Comparison of ENCODE assay signal across 25 cellular contexts in genomic region chr12:104355630-104356029, GRCh38. TPM values are rescaled to one million over a fixed set of nuclear protein-coding genes. Genes with fewer than 3 reads are reported as not detected.
DNase-seq lines count a peak whose midpoint lies in the region; ATAC-seq and TF ChIP-seq lines count a peak whose summit lies in the region.
"Had no signal": no experiment of that assay in that cellular context is flagged by ENCODE, and none has a peak within 500 bp of the region (broad histone marks: within the 10 kb centered on the region; RNA-seq: fewer than 3 reads in every experiment).

No MANE protein-coding gene starts in this region.

- H3K36me3 Mint-ChIP-seq in HFFc6 (ENCODE audit: low read depth), result peaks cover 56% of the 10 kb centered on the region
- peaks cover 11% of the 10 kb centered on the region for H3K36me3 Mint-ChIP-seq in neural progenitor cell

- H3K4me3 ChIP-seq in ascending aorta (no peak overlapping the region), sigmoid colon (no peak overlapping the region), neural progenitor cell (no peak overlapping the region)
- H3K4me3 ChIP-seq: dorsolateral prefrontal cortex, GM12878, heart right ventricle, left lung, ovary, right lobe of liver, suprapubic skin had no signal

- H3K4me3 Mint-ChIP-seq in HFFc6, result peak overlapping the region; percentile 2; the same call in 1 of the 2 replicates
- H3K4me3 Mint-ChIP-seq in neural progenitor cell, result no peak overlapping the region
- H3K4me3 Mint-ChIP-seq: activated CD4-positive, alpha-beta T cell treated with anti-CD3 and anti-CD28 coated beads, Interleukin-2, amount 10 ng/mL, durations not matched to agents 7 days and 5 days; mesothelial cell of epicardium; naive thymus-derived CD8-positive, alpha-beta T cell had no signal

- ATAC-seq in GM21367 (IDR thresholded peaks at IDR 0.05; ENCODE audit: unreplicated experiment), result no peak
- ATAC-seq: GM12878; heart right ventricle; left lung; naive thymus-derived CD8-positive, alpha-beta T cell; Right ventricle myocardium inferior had no signal

- H3K27me3 Mint-ChIP-seq in HFFc6 (ENCODE audit: insufficient read depth) (peaks cover 74% of the 10 kb centered on the region), neural progenitor cell (ENCODE audit: insufficient read depth, low read depth) (peaks cover 4% of the 10 kb centered on the region)
- H3K27me3 Mint-ChIP-seq: activated CD4-positive, alpha-beta T cell treated with anti-CD3 and anti-CD28 coated beads, Interleukin-2, amount 10 ng/mL, durations not matched to agents 7 days and 5 days; naive thymus-derived CD8-positive, alpha-beta T cell had no signal

- DNase-seq in EH (ENCODE audit: low read depth) (peak; percentile 40), HFFc6 (no peak), ascending aorta (ENCODE audit: low spot score in 2 of 2) (peak in 1 of 2 donors; percentile 21), sigmoid colon (peak; percentile 22), NOMO-1 treated with dmso at 0.1 percent for 144 hours (lab: John Stamatoyannopoulos, UW; ENCODE audit: unreplicated experiment) (no peak), neural progenitor cell (ENCODE audit: low spot score) (no peak)
- DNase-seq: activated CD4-positive, alpha-beta T cell treated with anti-CD3 and anti-CD28 coated beads, Interleukin-2, amount 10 ng/mL, durations not matched to agents 7 days and 5 days; activated naive CD4-positive, alpha-beta T cell treated with Interleukin-2 at 50 U/mL for 16 hours; aorta; caudate nucleus; dorsolateral prefrontal cortex; heart right ventricle; left lung; MV-4-11; naive thymus-derived CD8-positive, alpha-beta T cell; NCI-H187 treated with DMSO at 0.1 percent for 48 hours; ovary; right lobe of liver had no signal

- peaks cover 0 to 7% of the 10 kb centered on the region in 2 donors for H3K9me3 ChIP-seq in ascending aorta
- peaks cover 0 to 4% (median 0%) of the 10 kb centered on the region in 4 donors for H3K9me3 ChIP-seq in sigmoid colon
- no peaks in the 10 kb centered on the region for H3K9me3 ChIP-seq in neural progenitor cell (ENCODE audit: low read depth)
- H3K9me3 ChIP-seq: left lung, ovary, right lobe of liver had no signal

- H3K4me1 Mint-ChIP-seq in HFFc6 (ENCODE audit: low read depth) (peaks cover 66% of the 10 kb centered on the region), neural progenitor cell (no peaks in the 10 kb centered on the region)
- H3K4me1 Mint-ChIP-seq: mesothelial cell of epicardium; naive thymus-derived CD8-positive, alpha-beta T cell had no signal

- intact Hi-C loops in ascending aorta (cut with DNase I) (no loop called here), sigmoid colon (cut with DNase I) (loop anchor here (5.0 kb wide), 1 partner anchor 153 kb away; no protein-coding TSS in a partner anchor)

- H3F3A ChIP-seq in neural progenitor cell (ENCODE audit: low read depth), result no peaks in the 10 kb centered on the region

- peaks cover 16 to 35% of the 10 kb centered on the region in 2 donors for H3K36me3 ChIP-seq in ascending aorta
- H3K36me3 ChIP-seq in sigmoid colon, result peaks cover 0 to 43% (median 9%) of the 10 kb centered on the region in 4 donors
- H3K36me3 ChIP-seq in neural progenitor cell, result no peaks in the 10 kb centered on the region
- H3K36me3 ChIP-seq: ovary had no signal

- TF ChIP-seq EP300 in sigmoid colon (IDR thresholded peaks at IDR 0.05), result no peak

- H3K27me3 ChIP-seq in ascending aorta, result no peaks in the 10 kb centered on the region
- no peaks in the 10 kb centered on the region for H3K27me3 ChIP-seq in sigmoid colon
- H3K27me3 ChIP-seq in neural progenitor cell, result no peaks in the 10 kb centered on the region
- H3K27me3 ChIP-seq: dorsolateral prefrontal cortex, heart right ventricle, left lung, ovary, right lobe of liver, suprapubic skin had no signal

- H3K9ac ChIP-seq in neural progenitor cell, result no peak overlapping the region
- H3K9ac ChIP-seq: KMS-11 had no signal

- no peak for TF ChIP-seq POLR2A in sigmoid colon (IDR thresholded peaks at IDR 0.05)

- H3K27ac Mint-ChIP-seq in HFFc6 (peak overlapping the region; percentile 67), neural progenitor cell (no peak overlapping the region)
- H3K27ac Mint-ChIP-seq: activated CD4-positive, alpha-beta T cell treated with anti-CD3 and anti-CD28 coated beads, Interleukin-2, amount 10 ng/mL, durations not matched to agents 7 days and 5 days; mesothelial cell of epicardium had no signal

- H2AFZ ChIP-seq in neural progenitor cell (replicated peaks), result no peak overlapping the region

- peaks cover 39% of the 10 kb centered on the region for H3K9me3 Mint-ChIP-seq in HFFc6
- peaks cover 1% of the 10 kb centered on the region for H3K9me3 Mint-ChIP-seq in neural progenitor cell

- WGBS in sigmoid colon, 2 donors, result 87 to 90% methylated on average over 3 of the region's 3 CpGs

- H3K4me1 ChIP-seq in ascending aorta (peaks cover 0 to 9% of the 10 kb centered on the region in 2 donors), sigmoid colon (peaks cover 0 to 9% (median 2%) of the 10 kb centered on the region in 4 donors), neural progenitor cell (no peaks in the 10 kb centered on the region)
- H3K4me1 ChIP-seq: left lung, right lobe of liver, suprapubic skin had no signal

- no peak overlapping the region for H3K4me2 ChIP-seq in neural progenitor cell
- H3K4me2 ChIP-seq: KMS-11 had no signal

- H3K79me2 ChIP-seq in neural progenitor cell (ENCODE audit: low read depth), result no peaks in the 10 kb centered on the region

- TF ChIP-seq CTCF in HFFc6 (IDR thresholded peaks at IDR 0.05), result no peak
- no peak for TF ChIP-seq CTCF in ascending aorta (IDR thresholded peaks at IDR 0.05)
- TF ChIP-seq CTCF in sigmoid colon (IDR thresholded peaks at IDR 0.05), result no peak
- no peak for TF ChIP-seq CTCF in neural progenitor cell (IDR thresholded peaks at IDR 0.05)

- H3K27ac ChIP-seq in ascending aorta (peak overlapping the region; percentile 19 to 61), sigmoid colon (no peak overlapping the region), neural progenitor cell (no peak overlapping the region)
- H3K27ac ChIP-seq: dorsolateral prefrontal cortex, epithelial cell of prostate, heart right ventricle, KMS-11, left lung, ovary, right lobe of liver, suprapubic skin had no signal

- no peaks in the 10 kb centered on the region for H4K20me1 ChIP-seq in neural progenitor cell (ENCODE audit: low read depth)

RNA-seq across cellular contexts. Expression of gene EID3, which starts 52.1 kb away (rescaled TPM):
- total RNA-seq in HFFc6 (2021; fragmentation: NEBNext Ultra II Directional; extraction: Animal tissue kit (Norgen Biotek cat#: 25700)), result 1 to 10 TPM; 2.2 to 4.4 (median 4.1) TPM
- total RNA-seq in ascending aorta, result 1.4 TPM
- 10 to 100 TPM in 2 of 4 donors, 1 to 10 TPM in 2; 4.6 to 21.9 (median 13.5) TPM for total RNA-seq in sigmoid colon
- polyA plus RNA-seq in sigmoid colon, result 1 to 10 TPM in 2 of 3 donors, under 1 TPM in 1; 0.46 to 2.5 (median 1.2) TPM
- total RNA-seq in neural progenitor cell (ENCODE audit: low replicate concordance), result 4.3 and 8.0 TPM in 2 replicates

Comparison
In these comparisons a context has a peak if more than half of its experiments do, and no peak if none do; other contexts are left out.
1. DNase-seq: peak in EH (single experiment) and sigmoid colon (single experiment); none in HFFc6 (single experiment), NOMO-1 treated with dmso at 0.1 percent for 144 hours (single experiment) and neural progenitor cell (single experiment).
2. H3K27ac ChIP-seq: peak in ascending aorta (2 of 2); none in sigmoid colon (0 of 4) and neural progenitor cell (single experiment).